Comparison of ENCODE assay signal across 2 cellular contexts in genomic region chr7:16598015-16598414, GRCh38.
TF ChIP-seq lines count a peak whose summit lies in the region.

No MANE protein-coding gene starts in this region.

TF ChIP-seq in GM23338, 12 proteins besides CTCF, POLR2A, EP300 and RAD21 (continued from another document):
- TF ChIP-seq ETS1 (IDR thresholded peaks at IDR 0.05) (no peak), ZNF331 (CRISPR knock-in tag; IDR thresholded peaks at IDR 0.05; ENCODE audit: low read depth) (no peak)

TF ChIP-seq in WTC11, 78 proteins besides CTCF, POLR2A, EP300 and RAD21 (continued from another document):
- TF ChIP-seq ZMAT4 (CRISPR knock-in tag; IDR thresholded peaks at IDR 0.05): no peak
- TF ChIP-seq ELF4 (CRISPR knock-in tag; IDR thresholded peaks at IDR 0.05; ENCODE audit: low read depth): no peak
- TF ChIP-seq, protein P1, sequence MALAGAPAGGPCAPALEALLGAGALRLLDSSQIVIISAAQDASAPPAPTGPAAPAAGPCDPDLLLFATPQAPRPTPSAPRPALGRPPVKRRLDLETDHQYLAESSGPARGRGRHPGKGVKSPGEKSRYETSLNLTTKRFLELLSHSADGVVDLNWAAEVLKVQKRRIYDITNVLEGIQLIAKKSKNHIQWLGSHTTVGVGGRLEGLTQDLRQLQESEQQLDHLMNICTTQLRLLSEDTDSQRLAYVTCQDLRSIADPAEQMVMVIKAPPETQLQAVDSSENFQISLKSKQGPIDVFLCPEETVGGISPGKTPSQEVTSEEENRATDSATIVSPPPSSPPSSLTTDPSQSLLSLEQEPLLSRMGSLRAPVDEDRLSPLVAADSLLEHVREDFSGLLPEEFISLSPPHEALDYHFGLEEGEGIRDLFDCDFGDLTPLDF (CRISPR knock-in tag; IDR thresholded peaks at IDR 0.05): no peak
- TF ChIP-seq GRHL2 (CRISPR knock-in tag; IDR thresholded peaks at IDR 0.05; ENCODE audit: insufficient replicate concordance, severe bottlenecking): no peak
- no peak for TF ChIP-seq FOXP4 (CRISPR knock-in tag; IDR thresholded peaks at IDR 0.05)
- TF ChIP-seq JUN (CRISPR knock-in tag; IDR thresholded peaks at IDR 0.05): no peak
- no peak for TF ChIP-seq CREB1 (CRISPR knock-in tag; IDR thresholded peaks at IDR 0.05)
- TF ChIP-seq, protein P2, sequence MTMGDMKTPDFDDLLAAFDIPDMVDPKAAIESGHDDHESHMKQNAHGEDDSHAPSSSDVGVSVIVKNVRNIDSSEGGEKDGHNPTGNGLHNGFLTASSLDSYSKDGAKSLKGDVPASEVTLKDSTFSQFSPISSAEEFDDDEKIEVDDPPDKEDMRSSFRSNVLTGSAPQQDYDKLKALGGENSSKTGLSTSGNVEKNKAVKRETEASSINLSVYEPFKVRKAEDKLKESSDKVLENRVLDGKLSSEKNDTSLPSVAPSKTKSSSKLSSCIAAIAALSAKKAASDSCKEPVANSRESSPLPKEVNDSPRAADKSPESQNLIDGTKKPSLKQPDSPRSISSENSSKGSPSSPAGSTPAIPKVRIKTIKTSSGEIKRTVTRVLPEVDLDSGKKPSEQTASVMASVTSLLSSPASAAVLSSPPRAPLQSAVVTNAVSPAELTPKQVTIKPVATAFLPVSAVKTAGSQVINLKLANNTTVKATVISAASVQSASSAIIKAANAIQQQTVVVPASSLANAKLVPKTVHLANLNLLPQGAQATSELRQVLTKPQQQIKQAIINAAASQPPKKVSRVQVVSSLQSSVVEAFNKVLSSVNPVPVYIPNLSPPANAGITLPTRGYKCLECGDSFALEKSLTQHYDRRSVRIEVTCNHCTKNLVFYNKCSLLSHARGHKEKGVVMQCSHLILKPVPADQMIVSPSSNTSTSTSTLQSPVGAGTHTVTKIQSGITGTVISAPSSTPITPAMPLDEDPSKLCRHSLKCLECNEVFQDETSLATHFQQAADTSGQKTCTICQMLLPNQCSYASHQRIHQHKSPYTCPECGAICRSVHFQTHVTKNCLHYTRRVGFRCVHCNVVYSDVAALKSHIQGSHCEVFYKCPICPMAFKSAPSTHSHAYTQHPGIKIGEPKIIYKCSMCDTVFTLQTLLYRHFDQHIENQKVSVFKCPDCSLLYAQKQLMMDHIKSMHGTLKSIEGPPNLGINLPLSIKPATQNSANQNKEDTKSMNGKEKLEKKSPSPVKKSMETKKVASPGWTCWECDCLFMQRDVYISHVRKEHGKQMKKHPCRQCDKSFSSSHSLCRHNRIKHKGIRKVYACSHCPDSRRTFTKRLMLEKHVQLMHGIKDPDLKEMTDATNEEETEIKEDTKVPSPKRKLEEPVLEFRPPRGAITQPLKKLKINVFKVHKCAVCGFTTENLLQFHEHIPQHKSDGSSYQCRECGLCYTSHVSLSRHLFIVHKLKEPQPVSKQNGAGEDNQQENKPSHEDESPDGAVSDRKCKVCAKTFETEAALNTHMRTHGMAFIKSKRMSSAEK (CRISPR knock-in tag; IDR thresholded peaks at IDR 0.05; ENCODE audit: borderline replicate concordance): no peak
- TF ChIP-seq ZNF512 (CRISPR knock-in tag; IDR thresholded peaks at IDR 0.05; ENCODE audit: borderline replicate concordance): no peak
- TF ChIP-seq SMAD3 (CRISPR knock-in tag; IDR thresholded peaks at IDR 0.05; ENCODE audit: borderline replicate concordance): no peak
- TF ChIP-seq CREM (CRISPR knock-in tag; IDR thresholded peaks at IDR 0.05): no peak
- TF ChIP-seq FOXP1 (CRISPR knock-in tag; IDR thresholded peaks at IDR 0.05; ENCODE audit: borderline replicate concordance): no peak
